In genomic region chr16:69490707-69491324, GRCh38 we compare ENCODE assay signal across 1 cellular context.
TF ChIP-seq lines count a peak whose summit lies in the region.

No MANE protein-coding gene starts in this region.

TF ChIP-seq in K562, 482 proteins besides CTCF, POLR2A, EP300 and RAD21 (continued from another document):
- no peak for TF ChIP-seq POLR2B (IDR thresholded peaks at IDR 0.05; ENCODE audit: low read depth, partially characterized antibody)
- TF ChIP-seq NCOA2 (IDR thresholded peaks at IDR 0.05; ENCODE audit: partially characterized antibody in 2 of 2): no peak
- no peak for TF ChIP-seq ZNF445 (CRISPR knock-in tag; IDR thresholded peaks at IDR 0.05; ENCODE audit: low read depth)
